17 cellular contexts compared by ENCODE assay signal in the genomic region with DNA sequence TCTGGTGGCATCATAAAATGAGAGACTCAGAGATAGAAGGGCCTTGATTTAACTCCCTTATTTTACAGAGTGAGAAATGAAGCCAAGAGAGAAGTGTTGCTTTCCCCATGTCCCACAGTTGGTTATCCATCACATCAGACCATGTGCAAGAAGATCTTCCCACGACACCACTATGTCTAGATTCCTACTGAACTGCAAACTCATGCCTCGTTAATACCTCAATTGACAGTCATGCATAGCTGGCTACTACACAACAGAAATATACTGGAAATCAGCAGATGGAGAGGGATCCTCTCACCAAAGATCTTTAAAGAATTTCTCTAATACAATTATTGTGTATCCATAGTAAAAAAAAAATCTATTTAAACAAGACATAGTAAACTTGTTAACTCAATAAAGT. TPM values are rescaled to one million over a fixed set of nuclear protein-coding genes. Genes with fewer than 3 reads are reported as not detected.
DNase-seq lines count a peak whose midpoint lies in the region; ATAC-seq, FAIRE-seq and TF ChIP-seq lines count a peak whose summit lies in the region.
"Had no signal": no experiment of that assay in that cellular context is flagged by ENCODE, and none has a peak within 500 bp of the region (broad histone marks: within the 10 kb centered on the region; RNA-seq: fewer than 3 reads in every experiment).

No MANE protein-coding gene starts in this region.

- peak; percentile 28 for DNase-seq in AG10803 (ENCODE audit: low read depth)
- DNase-seq in GM12892 (ENCODE audit: insufficient read length), result no peak
- DNase-seq in K562 (ENCODE audit: extremely low read depth in 1 of 4, low spot score in 3 of 4), result peak in 1 of 4 experiments; percentile 7
- peak; percentile 4 for DNase-seq in left kidney (ENCODE audit: low read depth, low spot score)
- no peak for DNase-seq in activated CD4-positive, alpha-beta T cell treated with anti-CD3 and anti-CD28 coated beads, Interleukin-2, amount 10 ng/mL, durations not matched to agents 24 days and 14 days
- no peak for DNase-seq in breast epithelium (ENCODE audit: low spot score in 2 of 2)
- DNase-seq: Caco-2; CD8-positive, alpha-beta T cell; DND-41; GF-D8; GOT3; H9 had no signal

- intact Hi-C loops in K562 (cut with micrococcal nuclease), result no loop called here
- intact Hi-C loops in activated CD4-positive, alpha-beta T cell treated with anti-CD3 and anti-CD28 coated beads, Interleukin-2, amount 10 ng/mL, durations not matched to agents 24 days and 14 days (cut with micrococcal nuclease), result no loop called here
- intact Hi-C loops in breast epithelium (cut with DNase I; ENCODE audit: low total_unique reads), result no loop called here

- in situ Hi-C loops in K562 (cut with MboI), result no loop called here

- whole genome bisulfite sequencing in K562 (ENCODE audit: insufficient coverage, low coverage, missing lambda C conversion rate), result 19% methylated on average over 2 of the region's 2 CpGs

- FAIRE-seq in GM12892 (lab: Jason Lieb, UNC) (peak; percentile 54), K562 (lab: Jason Lieb, UNC) (no peak)
- FAIRE-seq: A204.1, GM18507 had no signal

- H2AFZ ChIP-seq in K562 (ENCODE audit: low read depth, low read length), result no peak overlapping the region

- TF ChIP-seq CTCF in AG10803 (conservative IDR thresholded peaks at IDR 0.05; ENCODE audit: low read length), result no peak
- TF ChIP-seq CTCF in K562 (IDR thresholded peaks at IDR 0.05 in 2 of 3, conservative IDR thresholded peaks at IDR 0.05 in 1 of 3; ENCODE audit: insufficient read depth in 2 of 3, low read depth in 1 of 3, low read length in 3 of 3), result no peak
- TF ChIP-seq CTCF in breast epithelium (IDR thresholded peaks at IDR 0.05), result no peak

- H3K36me3 ChIP-seq in K562 (ENCODE audit: control insufficient read depth, insufficient read depth, low read length), result no peaks in the 10 kb centered on the region
- no peaks in the 10 kb centered on the region for H3K36me3 ChIP-seq in breast epithelium

- no peak overlapping the region for H3K9ac ChIP-seq in K562 (ENCODE audit: insufficient read depth in 1 of 2, low read depth in 2 of 2, low read length in 2 of 2)

- H3K9me3 Mint-ChIP-seq in activated CD4-positive, alpha-beta T cell treated with anti-CD3 and anti-CD28 coated beads, Interleukin-2, amount 10 ng/mL, durations not matched to agents 24 days and 14 days, result peaks cover 7% of the 10 kb centered on the region
- H3K9me3 Mint-ChIP-seq: CD8-positive, alpha-beta T cell; H9 had no signal

- H3K9me3 ChIP-seq in K562 (replicated peaks; ENCODE audit: control insufficient read depth, insufficient read depth, low read depth, low read length) (no peaks in the 10 kb centered on the region), breast epithelium (no peaks in the 10 kb centered on the region)
- H3K9me3 ChIP-seq: Caco-2 had no signal

- H3K4me1 ChIP-seq in K562 (replicated peaks in 1 of 2; ENCODE audit: control insufficient read depth in 2 of 2, insufficient read depth in 2 of 2, low read length in 2 of 2) (0 out of 5 replicates have a peak, but pooled peaks cover 0 to 3% of the 10 kb centered on the region in 2 experiments), breast epithelium (peaks cover 0 to 12% of the 10 kb centered on the region in 2 donors)
- H3K4me1 ChIP-seq: Caco-2 had no signal

- TF ChIP-seq RAD21 in K562 (CRISPR knock-in tag; conservative IDR thresholded peaks at IDR 0.05 in 1 of 2, IDR thresholded peaks at IDR 0.05 in 1 of 2), result no peak

- no peaks in the 10 kb centered on the region for H3K9me1 ChIP-seq in K562 (ENCODE audit: control insufficient read depth, insufficient read depth, low read length)

- H3K27ac Mint-ChIP-seq in activated CD4-positive, alpha-beta T cell treated with anti-CD3 and anti-CD28 coated beads, Interleukin-2, amount 10 ng/mL, durations not matched to agents 24 days and 14 days, result no peak overlapping the region
- H3K27ac Mint-ChIP-seq: CD8-positive, alpha-beta T cell; H9 had no signal

- H4K20me1 ChIP-seq in K562 (replicated peaks; ENCODE audit: control insufficient read depth, insufficient read depth, low read length), result no peaks in the 10 kb centered on the region; the same call in none of the 2 replicates

- no peaks in the 10 kb centered on the region for H3K36me3 Mint-ChIP-seq in activated CD4-positive, alpha-beta T cell treated with anti-CD3 and anti-CD28 coated beads, Interleukin-2, amount 10 ng/mL, durations not matched to agents 24 days and 14 days (ENCODE audit: low read depth)
- H3K36me3 Mint-ChIP-seq: CD14-positive monocyte; CD8-positive, alpha-beta T cell had no signal

- no peak for ATAC-seq in K562
- ATAC-seq in HG03039 (IDR thresholded peaks at IDR 0.05; ENCODE audit: unreplicated experiment), result no peak
- ATAC-seq: CD8-positive, alpha-beta T cell had no signal

- no peak for TF ChIP-seq POLR2A in GM12892 (IDR thresholded peaks at IDR 0.05; ENCODE audit: low read depth, low read length)
- TF ChIP-seq POLR2A in K562 (conservative IDR thresholded peaks at IDR 0.05), result no peak
- no peak for TF ChIP-seq POLR2A in breast epithelium (IDR thresholded peaks at IDR 0.05)

- H3K4me3 ChIP-seq in AG10803 (ENCODE audit: low read length) (no peak overlapping the region), K562 (no peak overlapping the region), breast epithelium (no peak overlapping the region)

- H3K27me3 ChIP-seq in K562 (ENCODE audit: control insufficient read depth in 2 of 2, insufficient read depth in 2 of 2, low read length in 2 of 2), result no peaks in the 10 kb centered on the region
- H3K27me3 ChIP-seq in breast epithelium, result no peaks in the 10 kb centered on the region

- peaks cover 68% of the 10 kb centered on the region for H3K79me2 ChIP-seq in K562 (ENCODE audit: control insufficient read depth, insufficient read depth, low read length)

- POLR2A ChIA-PET in K562 (lab: Yijun Ruan, JAX), result interaction anchor here (1.5 kb wide), 1 partner anchor 20 kb away, joined by 4 read pairs; no protein-coding TSS in a partner anchor

- no peak overlapping the region for H3K4me2 ChIP-seq in K562 (ENCODE audit: insufficient read depth, low read length)

- no peak for TF ChIP-seq EP300 in K562 (IDR thresholded peaks at IDR 0.05; ENCODE audit: low read length)

- H3K27ac ChIP-seq in K562 (ENCODE audit: extremely low read depth, low read depth, low read length), result no peak overlapping the region
- H3K27ac ChIP-seq in breast epithelium, result no peak overlapping the region
- H3K27ac ChIP-seq: HL-60 had no signal

- H3K4me1 Mint-ChIP-seq in activated CD4-positive, alpha-beta T cell treated with anti-CD3 and anti-CD28 coated beads, Interleukin-2, amount 10 ng/mL, durations not matched to agents 24 days and 14 days, result peaks cover 16% of the 10 kb centered on the region

- no peaks in the 10 kb centered on the region for H3K27me3 Mint-ChIP-seq in activated CD4-positive, alpha-beta T cell treated with anti-CD3 and anti-CD28 coated beads, Interleukin-2, amount 10 ng/mL, durations not matched to agents 24 days and 14 days

- CTCF ChIA-PET in K562 (lab: Yijun Ruan, JAX; ENCODE audit: low intra/inter-chr PET ratio), result no interaction called here

- BruUV-seq in K562 (replicated peaks; lab: Mats Ljungman, UMichigan), result no TSS peak

- H3K4me3 Mint-ChIP-seq in activated CD4-positive, alpha-beta T cell treated with anti-CD3 and anti-CD28 coated beads, Interleukin-2, amount 10 ng/mL, durations not matched to agents 24 days and 14 days, result no peak overlapping the region
- H3K4me3 Mint-ChIP-seq: CD14-positive monocyte; CD8-positive, alpha-beta T cell; H9 had no signal

RNA-seq across cellular contexts. Expression of a gene that starts 33.3 kb away (rescaled TPM):
- polyA plus RNA-seq in GM12892 (2012; ENCODE audit: missing spikeins), result 8.4 TPM
- 20.6 and 63.9 TPM in 2 replicates for total RNA-seq in K562 (2011; cell fraction: chromatin; rRNA removed; ENCODE audit: low replicate concordance)
- total RNA-seq in K562 (2011; cell fraction: nucleolus; rRNA removed), result 14.5 and 18.3 TPM in 2 replicates
- 21.4 and 26.1 TPM in 2 replicates for total RNA-seq in K562 (2011; cell fraction: nucleoplasm; rRNA removed)
- total RNA-seq in K562 (2014; rRNA removed) (10.8 and 11.8 TPM in 2 replicates), K562 (2014; rRNA removed; fragmentation: Illumina TruSeq; extraction: Trizol) (15.9 and 16.7 TPM in 2 replicates), K562 (2015; rRNA removed; fragmentation: Illumina TruSeq; extraction: Trizol) (12.9 and 16.3 TPM in 2 replicates), K562 (2021) (21.6 and 22.4 TPM in 2 replicates), breast epithelium (10 to 100 TPM; 48.5 to 99.5 (median 55.2) TPM)
- polyA plus RNA-seq in K562 (2011; rRNA removed) (10.7 and 13.3 TPM in 2 replicates), K562 (2014; fragmentation: Illumina TruSeq; extraction: Trizol) (12.4 and 14.9 TPM in 2 replicates), K562 (2014; fragmentation: Nextera tagmentation; extraction: Ambion mirVana) (1 to 10 TPM in 1 of 2 experiments, under 1 TPM in 1; 0.99 to 1.4 TPM), K562 (2014; rRNA removed) (6.9 and 9.2 TPM in 2 replicates)
- polyA plus RNA-seq in K562 (2011; cell fraction: cytosol; rRNA removed), result 5.1 and 7.8 TPM in 2 replicates
- polyA plus RNA-seq in K562 (2011; cell fraction: nucleus; rRNA removed), result 16.4 and 24.9 TPM in 2 replicates
- polyA plus RNA-seq in K562 (2012), result 9.7 and 10.6 TPM in 2 replicates
- polyA minus RNA-seq in K562 (2011; rRNA and poly(A)+ RNA removed), result 23.6 and 26.8 TPM in 2 replicates
- polyA minus RNA-seq in K562 (2011; cell fraction: cytosol; rRNA and poly(A)+ RNA removed), result 15.6 and 16.8 TPM in 2 replicates
- polyA minus RNA-seq in K562 (2011; cell fraction: nucleus; rRNA and poly(A)+ RNA removed), result 18.3 and 24.5 TPM in 2 replicates
- total RNA-seq in activated CD4-positive, alpha-beta T cell treated with anti-CD3 and anti-CD28 coated beads, Interleukin-2, amount 10 ng/mL, durations not matched to agents 24 days and 14 days, result 25.9 and 28.2 TPM in 2 replicates

RNA-seq across cellular contexts. Expression of a gene that starts 34.1 kb away (rescaled TPM):
- polyA plus RNA-seq in GM12892 (2012; ENCODE audit: missing spikeins), result 46.5 TPM
- total RNA-seq in K562 (2011; cell fraction: chromatin; rRNA removed; ENCODE audit: low replicate concordance), result 42.4 and 74.4 TPM in 2 replicates
- total RNA-seq in K562 (2011; cell fraction: nucleolus; rRNA removed), result 25.0 and 27.0 TPM in 2 replicates
- total RNA-seq in K562 (2011; cell fraction: nucleoplasm; rRNA removed), result 43.0 and 73.1 TPM in 2 replicates
- 31.8 and 31.9 TPM in 2 replicates for total RNA-seq in K562 (2014; rRNA removed)
- total RNA-seq in K562 (2014; rRNA removed; fragmentation: Illumina TruSeq; extraction: Trizol), result 38.9 and 45.5 TPM in 2 replicates
- 31.6 and 34.7 TPM in 2 replicates for total RNA-seq in K562 (2015; rRNA removed; fragmentation: Illumina TruSeq; extraction: Trizol)
- total RNA-seq in K562 (2021), result 32.9 and 42.5 TPM in 2 replicates
- 61.3 and 68.1 TPM in 2 replicates for polyA plus RNA-seq in K562 (2011; rRNA removed)
- 39.1 and 57.2 TPM in 2 replicates for polyA plus RNA-seq in K562 (2011; cell fraction: cytosol; rRNA removed)
- 35.2 and 41.2 TPM in 2 replicates for polyA plus RNA-seq in K562 (2011; cell fraction: nucleus; rRNA removed)
- 26.1 and 27.5 TPM in 2 replicates for polyA plus RNA-seq in K562 (2012)
- 54.9 and 61.0 TPM in 2 replicates for polyA plus RNA-seq in K562 (2014; fragmentation: Illumina TruSeq; extraction: Trizol)
- 10 to 100 TPM; 25.0 to 42.0 TPM for polyA plus RNA-seq in K562 (2014; fragmentation: Nextera tagmentation; extraction: Ambion mirVana)
- polyA plus RNA-seq in K562 (2014; rRNA removed), result 30.3 and 34.3 TPM in 2 replicates
- 89.8 and 102 TPM in 2 replicates for polyA minus RNA-seq in K562 (2011; rRNA and poly(A)+ RNA removed)
- polyA minus RNA-seq in K562 (2011; cell fraction: cytosol; rRNA and poly(A)+ RNA removed), result 33.9 and 45.7 TPM in 2 replicates
- polyA minus RNA-seq in K562 (2011; cell fraction: nucleus; rRNA and poly(A)+ RNA removed), result 23.6 and 36.2 TPM in 2 replicates
- 42.3 and 46.4 TPM in 2 replicates for total RNA-seq in activated CD4-positive, alpha-beta T cell treated with anti-CD3 and anti-CD28 coated beads, Interleukin-2, amount 10 ng/mL, durations not matched to agents 24 days and 14 days
- total RNA-seq in breast epithelium, result 10 to 100 TPM; 35.8 to 48.2 (median 46.4) TPM

Comparison
In these comparisons a context has a peak if more than half of its experiments do, and no peak if none do; other contexts are left out.
1. DNase-seq: peak in AG10803 (single experiment) and left kidney (single experiment); none in GM12892 (single experiment), activated CD4-positive, alpha-beta T cell treated with anti-CD3 and anti-CD28 coated beads, Interleukin-2, amount 10 ng/mL, durations not matched to agents 24 days and 14 days (single experiment) and breast epithelium (0 of 2).